8 cellular contexts compared by ENCODE assay signal in the genomic region with DNA sequence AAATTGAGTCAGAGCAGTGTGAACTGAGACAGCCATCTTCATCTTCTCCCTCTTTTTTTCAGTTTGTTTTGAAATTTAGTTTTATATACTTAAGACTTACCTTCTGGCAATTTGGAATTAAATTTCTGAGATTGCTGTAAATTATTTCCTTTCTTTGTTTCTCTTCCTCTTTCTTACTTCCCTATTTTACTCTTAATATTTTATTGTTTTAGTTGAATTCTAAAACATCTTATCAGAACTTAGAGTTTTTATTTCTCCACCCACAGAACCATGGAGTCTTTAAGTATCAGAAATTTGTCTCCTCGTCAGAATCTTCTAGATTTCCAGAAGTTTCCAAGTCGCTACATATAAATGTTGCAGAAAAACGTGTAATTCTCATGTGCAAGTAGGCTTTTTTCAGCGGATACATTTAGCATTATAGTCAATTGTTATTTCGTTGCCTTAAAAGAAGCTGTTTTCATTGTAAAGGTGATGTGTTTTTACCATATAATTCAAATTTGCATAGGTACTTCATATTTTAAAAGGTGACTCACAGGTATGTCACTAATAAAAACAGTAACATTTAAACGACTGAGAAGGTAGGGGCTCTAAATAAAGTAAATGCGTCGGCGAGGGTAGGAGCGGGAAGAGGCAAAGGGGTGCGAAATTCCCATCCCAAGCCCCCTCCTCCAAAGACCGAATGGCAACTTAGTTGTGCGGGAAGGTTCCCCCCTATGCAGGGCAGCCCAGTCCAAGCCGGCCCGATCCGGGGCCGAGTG. TPM values are rescaled to one million over a fixed set of nuclear protein-coding genes. Genes with fewer than 3 reads are reported as not detected.
DNase-seq lines count a peak whose midpoint lies in the region; ATAC-seq and TF ChIP-seq lines count a peak whose summit lies in the region.

No MANE protein-coding gene starts in this region.

- WGBS in body of pancreas, 2 donors, result 13 to 22% methylated on average over 13 to 17 of the region's 17 CpGs
- WGBS in lower leg skin, 2 donors, result 9 to 14% methylated on average over 14 to 17 of the region's 17 CpGs
- 13 to 14% methylated on average over 17 of the region's 17 CpGs for WGBS in upper lobe of left lung, 2 donors

- intact Hi-C loops in body of pancreas (cut with DNase I), result no loop called here
- intact Hi-C loops in lower leg skin (cut with DNase I; ENCODE audit: low total_unique reads), result no loop called here

- peaks cover 45% of the 10 kb centered on the region for H3K27me3 Mint-ChIP-seq in IgD-negative memory B cell

- H3K27ac Mint-ChIP-seq in IgD-negative memory B cell, result peak overlapping the region; percentile 32 to 64 (median 51)

- H3K27me3 ChIP-seq in body of pancreas (no peaks in the 10 kb centered on the region), upper lobe of left lung (no peaks in the 10 kb centered on the region)

- TF ChIP-seq CTCF in body of pancreas (IDR thresholded peaks at IDR 0.05) (no peak), lower leg skin (IDR thresholded peaks at IDR 0.05) (no peak), upper lobe of left lung (IDR thresholded peaks at IDR 0.05) (no peak)

- H3K4me1 Mint-ChIP-seq in IgD-negative memory B cell, result peaks cover 14 to 23% (median 15%) of the 10 kb centered on the region in 3 donors

- H3K27ac ChIP-seq in body of pancreas (peak overlapping the region; percentile 80 to 96 (median 94)), upper lobe of left lung (peak overlapping the region; percentile 88 to 94 (median 92))

- no peaks in the 10 kb centered on the region for H3K36me3 ChIP-seq in body of pancreas (replicated peaks in 1 of 2; ENCODE audit: insufficient read depth in 1 of 2, low read depth in 2 of 2)
- no peaks in the 10 kb centered on the region for H3K36me3 ChIP-seq in upper lobe of left lung

- no peaks in the 10 kb centered on the region for H3K36me3 Mint-ChIP-seq in IgD-negative memory B cell

- H3K4me3 ChIP-seq in body of pancreas (peak overlapping the region; percentile 48 to 81), lower leg skin (ENCODE audit: low read depth, poor library complexity, severe bottlenecking) (peak overlapping the region; percentile 99), upper lobe of left lung (peak overlapping the region; percentile 61 to 93 (median 80))

- DNase-seq in body of pancreas (no peak), lower leg skin (ENCODE audit: low spot score in 2 of 2) (no peak), upper lobe of left lung (no peak), dedifferentiated amniotic fluid mesenchymal stem cell (ENCODE audit: extremely low spot score) (no peak)

- ATAC-seq in GM18511 (IDR thresholded peaks at IDR 0.05; ENCODE audit: unreplicated experiment), result peak; percentile 2
- no peak for ATAC-seq in body of pancreas
- peak; percentile 64 to 65 for ATAC-seq in upper lobe of left lung (ENCODE audit: low FRiP score in 2 of 2)
- ATAC-seq in GM21390 (IDR thresholded peaks at IDR 0.05; ENCODE audit: unreplicated experiment), result no peak
- ATAC-seq in GM21737 (IDR thresholded peaks at IDR 0.05; ENCODE audit: unreplicated experiment), result no peak

- H3K4me3 Mint-ChIP-seq in IgD-negative memory B cell, result peak overlapping the region; percentile 86 to 98 (median 90)

- no peaks in the 10 kb centered on the region for H3K9me3 Mint-ChIP-seq in IgD-negative memory B cell

- H3K9me3 ChIP-seq in body of pancreas (no peaks in the 10 kb centered on the region), upper lobe of left lung (no peaks in the 10 kb centered on the region)

- TF ChIP-seq POLR2A in body of pancreas (IDR thresholded peaks at IDR 0.05), result no peak
- no peak for TF ChIP-seq POLR2A in lower leg skin (IDR thresholded peaks at IDR 0.05)
- TF ChIP-seq POLR2A in upper lobe of left lung (IDR thresholded peaks at IDR 0.05), result no peak

- peaks cover 22% of the 10 kb centered on the region for H3K4me1 ChIP-seq in body of pancreas
- H3K4me1 ChIP-seq in upper lobe of left lung, result peaks cover 12 to 30% (median 22%) of the 10 kb centered on the region in 4 donors

- no peak for TF ChIP-seq EP300 in upper lobe of left lung (IDR thresholded peaks at IDR 0.05)

RNA-seq across cellular contexts. Expression of a gene that starts 0.9 kb away (rescaled TPM):
- polyA plus RNA-seq in IgD-negative memory B cell, result 0.23 TPM
- total RNA-seq in body of pancreas (10 to 100 TPM; 21.0 to 29.7 TPM), lower leg skin (10 to 100 TPM; 26.1 to 38.0 (median 34.8) TPM), upper lobe of left lung (10 to 100 TPM; 49.0 to 94.3 (median 80.4) TPM)

Comparison
In these comparisons a context has a peak if more than half of its experiments do, and no peak if none do; other contexts are left out.
1. ATAC-seq: peak in GM18511 (single experiment) and upper lobe of left lung (2 of 2); none in body of pancreas (single experiment), GM21390 (single experiment) and GM21737 (single experiment).
2. Peak in every context shown above with its lines, with median percentiles within 50 percentile points of each other: H3K4me3 ChIP-seq.